Comparison of ENCODE assay signal across 9 cellular contexts in the genomic region with DNA sequence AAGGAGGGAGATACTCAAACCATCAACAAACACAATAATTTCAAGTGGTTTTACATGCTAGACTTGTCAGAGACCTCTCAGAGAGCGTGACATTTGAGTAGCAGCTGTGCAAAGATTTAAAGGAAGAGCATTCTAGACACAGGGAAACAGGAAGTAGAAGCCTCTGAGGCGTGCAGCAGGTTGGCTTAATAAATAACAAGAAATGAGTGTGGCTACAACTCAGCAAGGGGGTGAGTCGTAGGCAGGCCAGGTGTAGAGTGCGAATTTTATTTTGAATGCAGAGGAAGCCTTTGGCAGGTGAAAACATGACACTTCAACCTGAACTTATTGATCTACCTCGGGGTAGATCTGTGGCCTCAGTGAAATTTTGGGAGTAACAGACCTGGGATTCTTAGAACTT.
A peak's percentile ranks its signal among the peaks of the same experiment; 100 is the strongest.
DNase-seq lines count a peak whose midpoint lies in the region; ATAC-seq and TF ChIP-seq lines count a peak whose summit lies in the region.
"Had no signal": no experiment of that assay in that cellular context is flagged by ENCODE, and none has a peak within 500 bp of the region (broad histone marks: within the 10 kb centered on the region; RNA-seq: fewer than 3 reads in every experiment).

No MANE protein-coding gene starts in this region.

- H4K20me1 ChIP-seq in Loucy (ENCODE audit: insufficient read depth, low read length, poor library complexity, severe bottlenecking) = no peaks in the 10 kb centered on the region

- H3K4me3 Mint-ChIP-seq in effector memory CD8-positive, alpha-beta T cell = no peak overlapping the region

- no peaks in the 10 kb centered on the region for H3F3A ChIP-seq in Loucy (ENCODE audit: low read depth)

- H3K27me3 Mint-ChIP-seq in effector memory CD8-positive, alpha-beta T cell = peaks cover 28 to 40% of the 10 kb centered on the region in 2 donors

- H3K79me2 ChIP-seq in Loucy (ENCODE audit: insufficient read depth, low read length) = no peaks in the 10 kb centered on the region

- H3K9me3 ChIP-seq in Loucy (ENCODE audit: insufficient read depth, low read depth, low read length) (no peaks in the 10 kb centered on the region), right cardiac atrium (ENCODE audit: control insufficient read depth, low read length) (no peaks in the 10 kb centered on the region), tibial artery (no peaks in the 10 kb centered on the region)

- intact Hi-C loops in right cardiac atrium (cut with DNase I) (loop anchor here in 2 of 4 donors (5.0 to 10.0 kb wide), 2 partner anchors 63 to 74 kb away; partner anchors contain the start of gene MRTFB (in 1 of the 2)), tibial artery (cut with DNase I; ENCODE audit: low total_unique reads) (no loop called here)

- no peaks in the 10 kb centered on the region for H3K27me3 ChIP-seq in Loucy (ENCODE audit: insufficient read depth, low read length, poor library complexity, severe bottlenecking)
- H3K27me3 ChIP-seq in right cardiac atrium (ENCODE audit: control insufficient read depth, insufficient read depth) = no peaks in the 10 kb centered on the region
- no peaks in the 10 kb centered on the region for H3K27me3 ChIP-seq in tibial artery

- DNase-seq in NCI-H1417 (lab: John Stamatoyannopoulos, UW) = peak in 2 of 3 experiments; percentile 21 to 45
- DNase-seq in NCI-H1417 treated with DMSO at 0.1 percent for 48 hours (lab: John Stamatoyannopoulos, UW) = no peak
- DNase-seq in right cardiac atrium = no peak
- no peak for DNase-seq in tibial artery
- DNase-seq in NCI-H446 (lab: John Stamatoyannopoulos, UW) = no peak
- DNase-seq in effector memory CD8-positive, alpha-beta T cell = no peak

- H3K4me3 ChIP-seq in Loucy (ENCODE audit: low read length, poor library complexity, severe bottlenecking) (no peak overlapping the region), right cardiac atrium (ENCODE audit: low read length) (no peak overlapping the region), tibial artery (no peak overlapping the region)

- H3K9me3 Mint-ChIP-seq in effector memory CD8-positive, alpha-beta T cell = no peaks in the 10 kb centered on the region

- TF ChIP-seq CTCF in Loucy (conservative IDR thresholded peaks at IDR 0.05; ENCODE audit: low read length) (no peak), tibial artery (IDR thresholded peaks at IDR 0.05) (no peak)

- peak overlapping the region; percentile 41; the same call in 1 of the 2 replicates for H2AFZ ChIP-seq in Loucy (ENCODE audit: low read length)

- H3K4me1 ChIP-seq in Loucy (ENCODE audit: insufficient read depth, low read length, poor library complexity, severe bottlenecking) (peaks cover 7% of the 10 kb centered on the region), right cardiac atrium (ENCODE audit: control insufficient read depth, insufficient read depth, low read length) (peaks cover 16% of the 10 kb centered on the region), tibial artery (peaks cover 0 to 30% (median 11%) of the 10 kb centered on the region in 4 donors)

- no peak overlapping the region for H3K4me2 ChIP-seq in Loucy (ENCODE audit: low read depth, low read length, poor library complexity, severe bottlenecking)

- ATAC-seq in GM21576 (IDR thresholded peaks at IDR 0.05; ENCODE audit: unreplicated experiment) = peak; percentile 92
- ATAC-seq in right cardiac atrium = no peak
- ATAC-seq in effector memory CD8-positive, alpha-beta T cell (replicated peaks) = no peak
- ATAC-seq: Panc1 had no signal

- H3K9ac ChIP-seq in Loucy (ENCODE audit: low read depth, low read length, poor library complexity, severe bottlenecking) = no peak overlapping the region

- H3K9me2 ChIP-seq in Loucy (replicated peaks; ENCODE audit: low read depth, low read length) = no peaks in the 10 kb centered on the region

- H3K27ac Mint-ChIP-seq in effector memory CD8-positive, alpha-beta T cell = no peak overlapping the region

- no peaks in the 10 kb centered on the region for H3K36me3 Mint-ChIP-seq in effector memory CD8-positive, alpha-beta T cell (ENCODE audit: insufficient read depth)

- peaks cover 1 to 4% of the 10 kb centered on the region in 2 donors for H3K4me1 Mint-ChIP-seq in effector memory CD8-positive, alpha-beta T cell (ENCODE audit: low read depth in 2 of 2)

- H3K36me3 ChIP-seq in Loucy (ENCODE audit: insufficient read depth, low read length) = no peaks in the 10 kb centered on the region
- H3K36me3 ChIP-seq in tibial artery = no peaks in the 10 kb centered on the region

- H3K27ac ChIP-seq in right cardiac atrium (ENCODE audit: low read length) = peak overlapping the region; percentile 10
- no peak overlapping the region for H3K27ac ChIP-seq in tibial artery

- 65% methylated on average over 5 of the region's 5 CpGs for WGBS in right cardiac atrium

Comparison
In these comparisons a context has a peak if more than half of its experiments do, and no peak if none do; other contexts are left out.
1. DNase-seq: peak in NCI-H1417 (2 of 3); none in NCI-H1417 treated with DMSO at 0.1 percent for 48 hours (single experiment), right cardiac atrium (0 of 3), tibial artery (0 of 2), NCI-H446 (0 of 2) and effector memory CD8-positive, alpha-beta T cell (0 of 3).